1 cellular context compared by ENCODE assay signal in genomic region chr3:184242297-184242685, GRCh38.
TF ChIP-seq lines count a peak whose summit lies in the region.

No MANE protein-coding gene starts in this region.

TF ChIP-seq in WTC11, 78 proteins besides CTCF, POLR2A, EP300 and RAD21 (continued from another document):
- no peak for TF ChIP-seq ELF4 (CRISPR knock-in tag; IDR thresholded peaks at IDR 0.05; ENCODE audit: low read depth)
- no peak for TF ChIP-seq ATF6 (CRISPR knock-in tag; IDR thresholded peaks at IDR 0.05)
- TF ChIP-seq ZNF317 (CRISPR knock-in tag; IDR thresholded peaks at IDR 0.05; ENCODE audit: borderline replicate concordance, low read depth), result no peak
- TF ChIP-seq ZNF512 (CRISPR knock-in tag; IDR thresholded peaks at IDR 0.05; ENCODE audit: borderline replicate concordance), result no peak
- TF ChIP-seq NR1H2 (CRISPR knock-in tag; IDR thresholded peaks at IDR 0.05), result no peak
